ENCODE assay signal across 10 cellular contexts in genomic region chr6:6678185-6678671, GRCh38.
DNase-seq lines count a peak whose midpoint lies in the region; ATAC-seq and TF ChIP-seq lines count a peak whose summit lies in the region.
"Had no signal": no experiment of that assay in that cellular context is flagged by ENCODE, and none has a peak within 500 bp of the region (broad histone marks: within the 10 kb centered on the region; RNA-seq: fewer than 3 reads in every experiment).

No MANE protein-coding gene starts in this region.

- H3K4me2 ChIP-seq in IMR-90 (ENCODE audit: low read depth, low read length) = no peak overlapping the region

- no peak for TF ChIP-seq RAD21 in IMR-90 (IDR thresholded peaks at IDR 0.05; ENCODE audit: low read length)

- no peak overlapping the region for H2AFZ ChIP-seq in IMR-90 (replicated peaks; ENCODE audit: low read length, poor library complexity)

- no peak overlapping the region for H4K8ac ChIP-seq in IMR-90 (ENCODE audit: low read depth in 2 of 2, low read length in 2 of 2)

- H3K56ac ChIP-seq in IMR-90 (ENCODE audit: extremely low read depth, insufficient read depth, low read length) = no peak overlapping the region

- H3K23ac ChIP-seq in IMR-90 (ENCODE audit: low read depth, low read length) = no peak overlapping the region

- H3K27ac ChIP-seq in IMR-90 (ENCODE audit: insufficient read depth, low read length) = no peak overlapping the region

- H2BK20ac ChIP-seq in IMR-90 (ENCODE audit: low read depth, low read length) = no peak overlapping the region

- H2BK15ac ChIP-seq in IMR-90 (ENCODE audit: low read depth, low read length) = no peak overlapping the region

- H3K4ac ChIP-seq in IMR-90 (ENCODE audit: low read depth, low read length) = no peak overlapping the region

- H3K4me1 ChIP-seq in IMR-90 (ENCODE audit: control insufficient read depth, insufficient read depth, low read length) = peaks cover 2% of the 10 kb centered on the region; the same call in 1 of the 2 replicates

- H3K36me3 ChIP-seq in IMR-90 (ENCODE audit: control insufficient read depth, insufficient read depth, low read length) = no peaks in the 10 kb centered on the region

- peak; percentile 18; the same call in 1 of the 2 replicates for ATAC-seq in IMR-90 (ENCODE audit: low read depth)
- no peak for ATAC-seq in GM21576 (IDR thresholded peaks at IDR 0.05; ENCODE audit: unreplicated experiment)
- ATAC-seq in HG02798 (IDR thresholded peaks at IDR 0.05; ENCODE audit: poor library complexity, unreplicated experiment) = no peak
- ATAC-seq: CD8-positive, alpha-beta T cell had no signal

- dilution Hi-C loops in IMR-90 (cut with HindIII; ENCODE audit: low sequenced_read_pairs, unreplicated experiment) = no loop called here

- no peak overlapping the region for H4K5ac ChIP-seq in IMR-90 (ENCODE audit: low read depth, low read length)

- 60% methylated on average over 1 of the region's 12 CpGs; no CpG with 5 or more reads in 1 of the 2 experiments for WGBS in IMR-90 (ENCODE audit: extremely low coverage in 2 of 2, insufficient read length in 1 of 2), 2 experiments

- BruUV-seq in IMR-90 (replicated peaks; lab: Mats Ljungman, UMichigan) = no TSS peak

- H3K4me3 ChIP-seq in IMR-90 (ENCODE audit: insufficient read depth, low read depth, low read length) = no peak overlapping the region

- CTCF ChIA-PET in IMR-90 (lab: Yijun Ruan, JAX) = interaction anchor here (0.6 kb wide), 1 partner anchor 1025 kb away, joined by 3 read pairs; no protein-coding TSS in a partner anchor

- H2AK5ac ChIP-seq in IMR-90 (ENCODE audit: low read depth, low read length) = no peak overlapping the region

- intact Hi-C loops in IMR-90 (cut with micrococcal nuclease) = loop anchor here (5.0 kb wide), 2 partner anchors 584 to 939 kb away; no protein-coding TSS in a partner anchor

- in situ Hi-C loops in IMR-90 (cut with MboI; ENCODE audit: low sequenced_read_pairs) = loop anchor here (10.0 to 25.0 kb wide), 2 partner anchors 567 to 934 kb away; no protein-coding TSS in a partner anchor

- no peak overlapping the region for H4K91ac ChIP-seq in IMR-90 (ENCODE audit: insufficient read depth, low read depth, low read length)

- H3K18ac ChIP-seq in IMR-90 (ENCODE audit: low read depth, low read length) = no peak overlapping the region

- TF ChIP-seq POLR2A in IMR-90 (IDR thresholded peaks at IDR 0.05; ENCODE audit: low read depth, low read length) = no peak

- no peak overlapping the region for H2AK9ac ChIP-seq in IMR-90 (replicated peaks; ENCODE audit: low read depth, low read length, poor library complexity)

- no peaks in the 10 kb centered on the region for H3K9me1 ChIP-seq in IMR-90 (ENCODE audit: insufficient read depth, low read length)

- no peak overlapping the region for H3K9ac ChIP-seq in IMR-90 (ENCODE audit: low read depth, low read length)

- no peaks in the 10 kb centered on the region for H3K9me3 ChIP-seq in IMR-90 (ENCODE audit: control insufficient read depth, insufficient read depth, low read length)

- no peak overlapping the region for H2BK5ac ChIP-seq in IMR-90 (ENCODE audit: low read depth, low read length, poor library complexity, severe bottlenecking)

- H2BK120ac ChIP-seq in IMR-90 (ENCODE audit: low read depth, low read length) = no peak overlapping the region

- peaks cover 1% of the 10 kb centered on the region for H3K27me3 ChIP-seq in IMR-90 (ENCODE audit: control insufficient read depth, insufficient read depth, low read length)

- peak; percentile 40 for DNase-seq in AG08396 (ENCODE audit: low spot score)
- peak; percentile 69 for DNase-seq in IMR-90
- DNase-seq in amniotic epithelial cell (ENCODE audit: low read depth) = peak; percentile 82
- DNase-seq in kidney tubule cell (ENCODE audit: low spot score) = peak; percentile 81
- DNase-seq in HuH-7 (ENCODE audit: low spot score) = no peak
- DNase-seq in NK-92 (lab: John Stamatoyannopoulos, UW; ENCODE audit: unreplicated experiment) = no peak
- DNase-seq: CD8-positive, alpha-beta T cell; NCI-H1694 had no signal

- H4K20me1 ChIP-seq in IMR-90 (ENCODE audit: insufficient read depth, low read length) = no peaks in the 10 kb centered on the region

- no peak for TF ChIP-seq CTCF in IMR-90 (conservative IDR thresholded peaks at IDR 0.05; ENCODE audit: low read depth, low read length)

- POLR2A ChIA-PET in IMR-90 (lab: Charles Lee; ENCODE audit: unreplicated experiment) = no interaction called here

- H3K14ac ChIP-seq in IMR-90 (replicated peaks; ENCODE audit: low read depth, low read length) = no peak overlapping the region

- no peaks in the 10 kb centered on the region for H3K79me1 ChIP-seq in IMR-90 (ENCODE audit: low read depth in 1 of 2, low read length in 2 of 2)

TF ChIP-seq in IMR-90, 13 proteins besides CTCF, POLR2A, EP300 and RAD21:
- no peak for TF ChIP-seq RFX5 (IDR thresholded peaks at IDR 0.05; ENCODE audit: low read depth, low read length)
- TF ChIP-seq ELK1 (IDR thresholded peaks at IDR 0.05; ENCODE audit: borderline replicate concordance, low read depth, low read length) = no peak
- peak; percentile 13; the same call in 1 of the 2 replicates for TF ChIP-seq FOS (IDR thresholded peaks at IDR 0.05; ENCODE audit: low read depth, low read length)
- no peak for TF ChIP-seq NFE2L2 (IDR thresholded peaks at IDR 0.05; ENCODE audit: low read depth, low read length)
TF ChIP-seq in IMR-90: peak in this region for 1.

Comparison
In these comparisons a context has a peak if more than half of its experiments do, and no peak if none do; other contexts are left out.
1. DNase-seq: peak in AG08396 (single experiment), IMR-90 (single experiment), amniotic epithelial cell (single experiment) and kidney tubule cell (single experiment); none in HuH-7 (single experiment) and NK-92 (single experiment).